In the genomic region with DNA sequence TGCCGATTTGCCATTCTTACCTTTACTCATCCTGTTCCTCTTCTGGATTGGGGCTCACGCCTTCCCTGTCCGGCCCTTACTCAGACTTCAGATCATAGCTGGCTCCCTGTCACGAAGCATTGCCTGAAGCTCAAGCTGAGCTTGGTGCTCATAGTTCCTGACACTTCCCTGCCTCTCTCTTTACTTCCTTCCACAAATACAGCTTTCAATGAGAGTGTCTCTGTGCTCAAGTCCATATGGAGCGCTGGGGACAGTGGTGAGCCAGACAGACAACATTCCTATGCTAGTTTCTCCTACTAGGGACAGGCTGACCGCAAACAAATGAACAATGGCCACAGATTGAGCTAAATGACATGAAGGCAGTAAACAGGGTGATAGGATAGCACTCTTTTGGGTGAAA, we compare ENCODE assay signal across 34 cellular contexts. TPM values are rescaled to one million over a fixed set of nuclear protein-coding genes. Genes with fewer than 3 reads are reported as not detected.
DNase-seq lines count a peak whose midpoint lies in the region; ATAC-seq and TF ChIP-seq lines count a peak whose summit lies in the region.
"Had no signal": no experiment of that assay in that cellular context is flagged by ENCODE, and none has a peak within 500 bp of the region (broad histone marks: within the 10 kb centered on the region; RNA-seq: fewer than 3 reads in every experiment).

No MANE protein-coding gene starts in this region.

- DNase-seq in Caco-2: peak; percentile 69 to 71
- peak; percentile 72 to 79 for DNase-seq in PC-9
- DNase-seq in endothelial cell (ENCODE audit: low spot score): no peak
- peak; percentile 54 to 62 for DNase-seq in trophoblast cell
- no peak for DNase-seq in activated CD4-positive, alpha-beta T cell treated with anti-CD3 and anti-CD28 coated beads, Interleukin-2, amount 50 U/mL, for 4 hours
- no peak for DNase-seq in BE2C
- DNase-seq: activated CD4-positive, alpha-beta T cell treated with anti-CD3 and anti-CD28 coated beads, Interleukin-2, amount 10 ng/mL, durations not matched to agents 7 days and 5 days; activated naive CD4-positive, alpha-beta T cell treated with anti-CD3 and anti-CD28 coated beads, Interleukin-2, amount 50 U/mL, for 16 hours; AML-193; CD8-positive, alpha-beta memory T cell; cortex of kidney; DMS153; H7; immature natural killer cell; left ventricle myocardium inferior; MM.1S; naive B cell; NCI-H1417; NCI-H2081 treated with DMSO at 0.1 percent for 48 hours; NCI-H345; small intestine; stimulated activated CD4-positive, alpha-beta T cell treated with anti-CD3 and anti-CD28 coated beads, Interleukin-1b, Interleukin-23, amount 100 ng/mL, for 48 hours; stimulated activated CD8-positive, alpha-beta memory T cell treated with anti-CD3 and anti-CD28 coated beads, Interleukin-4, amount 100 ng/mL, for 48 hours; stomach; transverse colon had no signal

- no peaks in the 10 kb centered on the region for H3K79me2 ChIP-seq in PC-9 (ENCODE audit: low read depth)
- H3K79me2 ChIP-seq in trophoblast cell (ENCODE audit: control insufficient read depth, insufficient read depth, low read length, poor library complexity): no peaks in the 10 kb centered on the region

- H3K4me1 ChIP-seq in Caco-2 (peaks cover 18% of the 10 kb centered on the region), PC-9 (replicated peaks; ENCODE audit: insufficient read depth) (peaks cover 17% of the 10 kb centered on the region), trophoblast cell (ENCODE audit: control insufficient read depth in 1 of 2, insufficient read depth in 2 of 2, low read length in 2 of 2) (peaks cover 12 to 17% of the 10 kb centered on the region in 2 experiments), BE2C (no peaks in the 10 kb centered on the region)

- H3K27me3 Mint-ChIP-seq in Caco-2 (ENCODE audit: insufficient read depth, unreplicated experiment) (no peaks in the 10 kb centered on the region), endothelial cell (ENCODE audit: unreplicated experiment) (peaks cover 2% of the 10 kb centered on the region)
- H3K27me3 Mint-ChIP-seq: activated CD4-positive, alpha-beta T cell treated with anti-CD3 and anti-CD28 coated beads, Interleukin-2, amount 10 ng/mL, durations not matched to agents 7 days and 5 days; CD8-positive, alpha-beta memory T cell; naive B cell had no signal

- H3K27ac ChIP-seq in PC-9 (peak overlapping the region; percentile 17), trophoblast cell (ENCODE audit: low read depth, low read length) (no peak overlapping the region)
- H3K27ac ChIP-seq: A549, cardiac muscle cell, gastroesophageal sphincter, left ventricle myocardium inferior, neutrophil, SK-N-MC, stomach, transverse colon had no signal

- WGBS in trophoblast cell (ENCODE audit: extremely low coverage, insufficient coverage, insufficient read length): no CpG with 5 or more reads among the region's 6 CpGs

- H3K27ac Mint-ChIP-seq in Caco-2 (ENCODE audit: unreplicated experiment) (peak overlapping the region; percentile 55), endothelial cell (ENCODE audit: unreplicated experiment) (peak overlapping the region; percentile 30)
- H3K27ac Mint-ChIP-seq: activated CD4-positive, alpha-beta T cell treated with anti-CD3 and anti-CD28 coated beads, Interleukin-2, amount 10 ng/mL, durations not matched to agents 7 days and 5 days; activated T-helper 1 cell treated with anti-CD3 and anti-CD28 coated beads, Interleukin-12 subunit alpha, Interleukin-12 subunit beta, Interleukin-2, Interleukin-4 antibody, amounts not matched to agents 30 ng/mL and 10 ng/mL and 1 ng/mL, durations not matched to agents 14 hours and 24 hours and 36 hours; naive B cell had no signal

- no peak overlapping the region for H2BK120ac ChIP-seq in trophoblast cell (ENCODE audit: insufficient read depth, low read length, poor library complexity)

- H3K27me3 ChIP-seq in Caco-2 (replicated peaks; ENCODE audit: control insufficient read depth, insufficient read depth, low read length) (no peaks in the 10 kb centered on the region), PC-9 (ENCODE audit: insufficient read depth, low read depth) (no peaks in the 10 kb centered on the region), trophoblast cell (ENCODE audit: insufficient read depth, low read length) (no peaks in the 10 kb centered on the region), BE2C (no peaks in the 10 kb centered on the region)
- H3K27me3 ChIP-seq: cardiac muscle cell, gastroesophageal sphincter, neutrophil, stomach, transverse colon had no signal

- H3K36me3 Mint-ChIP-seq in Caco-2 (ENCODE audit: insufficient read depth, unreplicated experiment) (peaks cover 6% of the 10 kb centered on the region), endothelial cell (ENCODE audit: low read depth, unreplicated experiment) (no peaks in the 10 kb centered on the region)
- H3K36me3 Mint-ChIP-seq: immature natural killer cell, naive B cell had no signal

- POLR2A ChIA-PET in Caco-2 (lab: Charles Lee): interaction anchor here (0.6 kb wide), 1 partner anchor 38 kb away, joined by 3 read pairs; a partner anchor contains a TSS
- POLR2A ChIA-PET in PC-9 (lab: Charles Lee; ENCODE audit: unreplicated experiment): interaction anchor here (0.5 to 0.8 kb wide), 4 partner anchors 23 to 311 kb away, joined by 3 to 9 read pairs (median 4); no protein-coding TSS in a partner anchor

- no peak for ATAC-seq in HG02938 (IDR thresholded peaks at IDR 0.05; ENCODE audit: unreplicated experiment)
- ATAC-seq in HG02885 (IDR thresholded peaks at IDR 0.05; ENCODE audit: poor library complexity, unreplicated experiment): no peak
- ATAC-seq: A549, gastroesophageal sphincter, K562 had no signal

- no peak overlapping the region for H2BK12ac ChIP-seq in trophoblast cell (ENCODE audit: low read length)

- no peaks in the 10 kb centered on the region for H3K9me2 ChIP-seq in PC-9 (ENCODE audit: insufficient read depth)

- H3K9ac ChIP-seq in trophoblast cell (ENCODE audit: low read length): no peak overlapping the region

- H3K4me3 Mint-ChIP-seq in Caco-2 (ENCODE audit: unreplicated experiment): peak overlapping the region; percentile 32
- H3K4me3 Mint-ChIP-seq in endothelial cell (ENCODE audit: unreplicated experiment): no peak overlapping the region
- H3K4me3 Mint-ChIP-seq: activated CD4-positive, alpha-beta T cell treated with anti-CD3 and anti-CD28 coated beads, Interleukin-2, amount 10 ng/mL, durations not matched to agents 7 days and 5 days; activated T-helper 1 cell treated with anti-CD3 and anti-CD28 coated beads, Interleukin-12 subunit alpha, Interleukin-12 subunit beta, Interleukin-2, Interleukin-4 antibody, amounts not matched to agents 30 ng/mL and 10 ng/mL and 1 ng/mL, durations not matched to agents 14 hours and 24 hours and 36 hours; CD8-positive, alpha-beta memory T cell; immature natural killer cell; naive B cell had no signal

- H4K20me1 ChIP-seq in PC-9 (ENCODE audit: insufficient read depth): no peaks in the 10 kb centered on the region

- no peak overlapping the region for H2AK5ac ChIP-seq in trophoblast cell (ENCODE audit: low read length)

- BruUV-seq in Caco-2 (replicated peaks; lab: Mats Ljungman, UMichigan) (no TSS peak), PC-9 (replicated peaks; lab: Mats Ljungman, UMichigan) (no TSS peak)

- CTCF ChIA-PET in Caco-2 (lab: Charles Lee) (interaction anchor here (0.9 kb wide), 1 partner anchor 15 kb away, joined by 3 read pairs; no protein-coding TSS in a partner anchor), PC-9 (lab: Charles Lee) (interaction anchor here (0.6 to 1.1 kb wide), 3 partner anchors 8 to 56 kb away, joined by 4 to 10 read pairs (median 5); no protein-coding TSS in a partner anchor)

- no peak overlapping the region for H2BK5ac ChIP-seq in trophoblast cell (ENCODE audit: low read depth, low read length, poor library complexity)

- H4K12ac ChIP-seq in trophoblast cell (ENCODE audit: low read depth, low read length): no peak overlapping the region

- H3K4me1 Mint-ChIP-seq in Caco-2 (ENCODE audit: low read depth, unreplicated experiment) (peaks cover 25% of the 10 kb centered on the region), endothelial cell (ENCODE audit: unreplicated experiment) (peaks cover 11% of the 10 kb centered on the region)
- H3K4me1 Mint-ChIP-seq: activated CD4-positive, alpha-beta T cell treated with anti-CD3 and anti-CD28 coated beads, Interleukin-2, amount 10 ng/mL, durations not matched to agents 7 days and 5 days; CD8-positive, alpha-beta memory T cell; immature natural killer cell; naive B cell had no signal

- H3K9me3 ChIP-seq in Caco-2: no peaks in the 10 kb centered on the region
- H3K9me3 ChIP-seq in PC-9 (ENCODE audit: insufficient read depth, low read depth): no peaks in the 10 kb centered on the region
- no peaks in the 10 kb centered on the region for H3K9me3 ChIP-seq in trophoblast cell (ENCODE audit: insufficient read depth, low read depth, low read length)
- H3K9me3 ChIP-seq in BE2C: no peaks in the 10 kb centered on the region
- H3K9me3 ChIP-seq: A549, gastroesophageal sphincter, left ventricle myocardium inferior, neutrophil, stomach, transverse colon had no signal

- H3K14ac ChIP-seq in trophoblast cell (ENCODE audit: low read length): no peak overlapping the region

- H4K91ac ChIP-seq in trophoblast cell (ENCODE audit: low read depth, low read length): no peak overlapping the region

- peaks cover 3% of the 10 kb centered on the region for H3K79me1 ChIP-seq in trophoblast cell (ENCODE audit: low read length)

- intact Hi-C loops in Caco-2 (cut with micrococcal nuclease; ENCODE audit: unreplicated experiment) (loop anchor here (5.0 kb wide), 1 partner anchor 39 kb away; a partner anchor contains a TSS), PC-9 (cut with micrococcal nuclease; ENCODE audit: unreplicated experiment) (loop anchor here (2.0 kb wide), 1 partner anchor 38 kb away; a partner anchor contains a TSS)

- H3K4me3 ChIP-seq in Caco-2 (ENCODE audit: low read depth, low read length): no peak overlapping the region
- no peak overlapping the region for H3K4me3 ChIP-seq in PC-9
- no peak overlapping the region for H3K4me3 ChIP-seq in trophoblast cell (ENCODE audit: low read depth, low read length)
- no peak overlapping the region for H3K4me3 ChIP-seq in BE2C (ENCODE audit: low read depth, low read length)
- H3K4me3 ChIP-seq: A549, cardiac muscle cell, gastroesophageal sphincter, K562, left ventricle myocardium inferior, SK-N-MC, stomach, transverse colon had no signal

- H2AFZ ChIP-seq in PC-9 (peak overlapping the region; percentile 12; the same call in 1 of the 2 replicates), trophoblast cell (ENCODE audit: insufficient read depth, low read length, poor library complexity) (no peak overlapping the region)

- H4K8ac ChIP-seq in trophoblast cell (ENCODE audit: low read depth, low read length): no peak overlapping the region

- H3F3A ChIP-seq in PC-9 (ENCODE audit: insufficient read depth, low read depth): peaks cover 16% of the 10 kb centered on the region; the same call in 1 of the 2 replicates

- no peak overlapping the region for H3K23ac ChIP-seq in trophoblast cell (ENCODE audit: low read length)

- TF ChIP-seq CTCF in Caco-2 (IDR thresholded peaks at IDR 0.05; ENCODE audit: insufficient read depth in 1 of 2, low read depth in 1 of 2, low read length in 1 of 2, severe bottlenecking in 1 of 2, unreplicated experiment in 1 of 2) (no peak), PC-9 (conservative IDR thresholded peaks at IDR 0.05) (no peak), endothelial cell (IDR thresholded peaks at IDR 0.05; ENCODE audit: unreplicated experiment) (no peak), BE2C (IDR thresholded peaks at IDR 0.05; ENCODE audit: low read depth, low read length) (no peak)

- H3K36me3 ChIP-seq in Caco-2 (ENCODE audit: control insufficient read depth, insufficient read depth, low read length): no peaks in the 10 kb centered on the region
- H3K36me3 ChIP-seq in PC-9 (ENCODE audit: low read depth): no peaks in the 10 kb centered on the region
- H3K36me3 ChIP-seq in trophoblast cell (ENCODE audit: control insufficient read depth in 1 of 2, insufficient read depth in 2 of 2, low read length in 2 of 2): no peaks in the 10 kb centered on the region
- H3K36me3 ChIP-seq in BE2C: no peaks in the 10 kb centered on the region
- H3K36me3 ChIP-seq: cardiac muscle cell, left ventricle myocardium inferior, neutrophil, stomach, transverse colon had no signal

- H3K9me3 Mint-ChIP-seq in Caco-2 (ENCODE audit: unreplicated experiment) (no peaks in the 10 kb centered on the region), endothelial cell (ENCODE audit: unreplicated experiment) (no peaks in the 10 kb centered on the region)
- H3K9me3 Mint-ChIP-seq: activated CD4-positive, alpha-beta T cell treated with anti-CD3 and anti-CD28 coated beads, Interleukin-2, amount 10 ng/mL, durations not matched to agents 7 days and 5 days; activated T-helper 1 cell treated with anti-CD3 and anti-CD28 coated beads, Interleukin-12 subunit alpha, Interleukin-12 subunit beta, Interleukin-2, Interleukin-4 antibody, amounts not matched to agents 30 ng/mL and 10 ng/mL and 1 ng/mL, durations not matched to agents 14 hours and 24 hours and 36 hours; CD8-positive, alpha-beta memory T cell; immature natural killer cell; naive B cell had no signal

- no peak overlapping the region for H3K4ac ChIP-seq in trophoblast cell (ENCODE audit: low read depth, low read length)

- H3K4me2 ChIP-seq in PC-9 (peak overlapping the region; percentile 44), trophoblast cell (ENCODE audit: low read length) (no peak overlapping the region)
- H3K4me2 ChIP-seq: A549 had no signal

- no peak overlapping the region for H3K18ac ChIP-seq in trophoblast cell (ENCODE audit: low read length)

RNA-seq across cellular contexts. Expression of a gene that starts 38.1 kb away (rescaled TPM):
- total RNA-seq in Caco-2 (2022) (3.9 and 4.3 TPM in 2 replicates), PC-9 (2021) (5.3 and 10.9 TPM in 2 replicates), endothelial cell (ENCODE audit: unreplicated experiment) (6.0 TPM)
- 5.1 and 5.2 TPM in 2 replicates for polyA plus RNA-seq in trophoblast cell (2013)
- 10.9 TPM for polyA plus RNA-seq in BE2C (2012; ENCODE audit: insufficient read depth, insufficient read length, low read depth)

Comparison
In these comparisons a context has a peak if more than half of its experiments do, and no peak if none do; other contexts are left out.
1. DNase-seq: peak in Caco-2 (2 of 2), PC-9 (2 of 2) and trophoblast cell (2 of 2); none in endothelial cell (single experiment), activated CD4-positive, alpha-beta T cell treated with anti-CD3 and anti-CD28 coated beads, Interleukin-2, amount 50 U/mL, for 4 hours (0 of 2) and BE2C (single experiment).